In the genomic region with DNA sequence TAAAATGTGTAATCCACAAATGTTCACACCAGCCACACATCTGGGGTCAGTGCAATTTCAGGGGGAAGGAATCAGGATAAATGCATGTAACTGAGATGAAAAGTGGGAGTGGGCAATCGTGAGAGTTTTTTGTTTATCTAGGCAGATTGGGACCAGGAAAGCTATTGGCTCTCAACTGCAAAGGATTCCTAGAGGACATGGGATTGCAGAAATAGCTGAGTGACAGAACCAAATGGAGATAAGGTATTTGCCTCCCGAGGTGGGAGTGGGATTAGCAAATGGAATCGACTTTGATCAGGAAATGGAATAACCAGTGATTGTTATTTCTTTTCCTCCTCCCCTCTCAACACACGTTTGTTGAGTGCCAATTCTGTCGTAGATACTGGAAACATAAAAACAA, we compare ENCODE assay signal across 1 cellular context.
TF ChIP-seq lines count a peak whose summit lies in the region.

No MANE protein-coding gene starts in this region.

TF ChIP-seq in HepG2, 621 proteins besides CTCF, POLR2A, EP300 and RAD21:
- TF ChIP-seq, protein P1, sequence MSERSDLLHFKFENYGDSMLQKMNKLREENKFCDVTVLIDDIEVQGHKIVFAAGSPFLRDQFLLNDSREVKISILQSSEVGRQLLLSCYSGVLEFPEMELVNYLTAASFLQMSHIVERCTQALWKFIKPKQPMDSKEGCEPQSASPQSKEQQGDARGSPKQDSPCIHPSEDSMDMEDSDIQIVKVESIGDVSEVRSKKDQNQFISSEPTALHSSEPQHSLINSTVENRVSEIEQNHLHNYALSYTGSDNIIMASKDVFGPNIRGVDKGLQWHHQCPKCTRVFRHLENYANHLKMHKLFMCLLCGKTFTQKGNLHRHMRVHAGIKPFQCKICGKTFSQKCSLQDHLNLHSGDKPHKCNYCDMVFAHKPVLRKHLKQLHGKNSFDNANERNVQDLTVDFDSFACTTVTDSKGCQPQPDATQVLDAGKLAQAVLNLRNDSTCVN (CRISPR knock-in tag; IDR thresholded peaks at IDR 0.05; ENCODE audit: borderline replicate concordance), result no peak
- TF ChIP-seq ZNF781 (CRISPR knock-in tag; IDR thresholded peaks at IDR 0.05; ENCODE audit: borderline replicate concordance, not compliant biosample characterization) (no peak), JUND (CRISPR knock-in tag; IDR thresholded peaks at IDR 0.05) (no peak), MAFK (conservative IDR thresholded peaks at IDR 0.05 in 1 of 2, IDR thresholded peaks at IDR 0.05 in 1 of 2; ENCODE audit: low read length in 2 of 2) (0 out of 4 replicates have a peak, but pooled peaks of 1 of the 2 experiments have one; percentile 17), JARID2 (CRISPR knock-in tag; IDR thresholded peaks at IDR 0.05; ENCODE audit: insufficient replicate concordance) (no peak), NPAS2 (CRISPR knock-in tag; IDR thresholded peaks at IDR 0.05; ENCODE audit: borderline replicate concordance) (no peak), HMGA1 (CRISPR knock-in tag; conservative IDR thresholded peaks at IDR 0.05) (no peak), BCL6 (CRISPR knock-in tag; IDR thresholded peaks at IDR 0.05) (peak; percentile 96)
- TF ChIP-seq, protein P2, sequence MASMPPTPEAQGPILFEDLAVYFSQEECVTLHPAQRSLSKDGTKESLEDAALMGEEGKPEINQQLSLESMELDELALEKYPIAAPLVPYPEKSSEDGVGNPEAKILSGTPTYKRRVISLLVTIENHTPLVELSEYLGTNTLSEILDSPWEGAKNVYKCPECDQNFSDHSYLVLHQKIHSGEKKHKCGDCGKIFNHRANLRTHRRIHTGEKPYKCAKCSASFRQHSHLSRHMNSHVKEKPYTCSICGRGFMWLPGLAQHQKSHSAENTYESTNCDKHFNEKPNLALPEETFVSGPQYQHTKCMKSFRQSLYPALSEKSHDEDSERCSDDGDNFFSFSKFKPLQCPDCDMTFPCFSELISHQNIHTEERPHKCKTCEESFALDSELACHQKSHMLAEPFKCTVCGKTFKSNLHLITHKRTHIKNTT (CRISPR knock-in tag; IDR thresholded peaks at IDR 0.05), result no peak
